Comparison of ENCODE assay signal across 1 cellular context in genomic region chr16:67561824-67562525, GRCh38.
TF ChIP-seq lines count a peak whose summit lies in the region.

No MANE protein-coding gene starts in this region.

TF ChIP-seq in HepG2, 621 proteins besides CTCF, POLR2A, EP300 and RAD21 (continued from another document and continues in another):
- TF ChIP-seq, protein P1, sequence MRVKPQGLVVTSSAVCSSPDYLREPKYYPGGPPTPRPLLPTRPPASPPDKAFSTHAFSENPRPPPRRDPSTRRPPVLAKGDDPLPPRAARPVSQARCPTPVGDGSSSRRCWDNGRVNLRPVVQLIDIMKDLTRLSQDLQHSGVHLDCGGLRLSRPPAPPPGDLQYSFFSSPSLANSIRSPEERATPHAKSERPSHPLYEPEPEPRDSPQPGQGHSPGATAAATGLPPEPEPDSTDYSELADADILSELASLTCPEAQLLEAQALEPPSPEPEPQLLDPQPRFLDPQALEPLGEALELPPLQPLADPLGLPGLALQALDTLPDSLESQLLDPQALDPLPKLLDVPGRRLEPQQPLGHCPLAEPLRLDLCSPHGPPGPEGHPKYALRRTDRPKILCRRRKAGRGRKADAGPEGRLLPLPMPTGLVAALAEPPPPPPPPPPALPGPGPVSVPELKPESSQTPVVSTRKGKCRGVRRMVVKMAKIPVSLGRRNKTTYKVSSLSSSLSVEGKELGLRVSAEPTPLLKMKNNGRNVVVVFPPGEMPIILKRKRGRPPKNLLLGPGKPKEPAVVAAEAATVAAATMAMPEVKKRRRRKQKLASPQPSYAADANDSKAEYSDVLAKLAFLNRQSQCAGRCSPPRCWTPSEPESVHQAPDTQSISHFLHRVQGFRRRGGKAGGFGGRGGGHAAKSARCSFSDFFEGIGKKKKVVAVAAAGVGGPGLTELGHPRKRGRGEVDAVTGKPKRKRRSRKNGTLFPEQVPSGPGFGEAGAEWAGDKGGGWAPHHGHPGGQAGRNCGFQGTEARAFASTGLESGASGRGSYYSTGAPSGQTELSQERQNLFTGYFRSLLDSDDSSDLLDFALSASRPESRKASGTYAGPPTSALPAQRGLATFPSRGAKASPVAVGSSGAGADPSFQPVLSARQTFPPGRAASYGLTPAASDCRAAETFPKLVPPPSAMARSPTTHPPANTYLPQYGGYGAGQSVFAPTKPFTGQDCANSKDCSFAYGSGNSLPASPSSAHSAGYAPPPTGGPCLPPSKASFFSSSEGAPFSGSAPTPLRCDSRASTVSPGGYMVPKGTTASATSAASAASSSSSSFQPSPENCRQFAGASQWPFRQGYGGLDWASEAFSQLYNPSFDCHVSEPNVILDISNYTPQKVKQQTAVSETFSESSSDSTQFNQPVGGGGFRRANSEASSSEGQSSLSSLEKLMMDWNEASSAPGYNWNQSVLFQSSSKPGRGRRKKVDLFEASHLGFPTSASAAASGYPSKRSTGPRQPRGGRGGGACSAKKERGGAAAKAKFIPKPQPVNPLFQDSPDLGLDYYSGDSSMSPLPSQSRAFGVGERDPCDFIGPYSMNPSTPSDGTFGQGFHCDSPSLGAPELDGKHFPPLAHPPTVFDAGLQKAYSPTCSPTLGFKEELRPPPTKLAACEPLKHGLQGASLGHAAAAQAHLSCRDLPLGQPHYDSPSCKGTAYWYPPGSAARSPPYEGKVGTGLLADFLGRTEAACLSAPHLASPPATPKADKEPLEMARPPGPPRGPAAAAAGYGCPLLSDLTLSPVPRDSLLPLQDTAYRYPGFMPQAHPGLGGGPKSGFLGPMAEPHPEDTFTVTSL (CRISPR knock-in tag; IDR thresholded peaks at IDR 0.05; ENCODE audit: borderline replicate concordance) = no peak
- TF ChIP-seq DR1 (CRISPR knock-in tag; IDR thresholded peaks at IDR 0.05) (peak; percentile 88), ZNF749 (CRISPR knock-in tag; IDR thresholded peaks at IDR 0.05; ENCODE audit: borderline replicate concordance) (peak; percentile 62; the same call in 1 of the 2 replicates), EED (CRISPR knock-in tag; IDR thresholded peaks at IDR 0.05) (0 out of 2 replicates have a peak, but pooled peaks have one; percentile 66), EEA1 (CRISPR knock-in tag; IDR thresholded peaks at IDR 0.05; ENCODE audit: borderline replicate concordance) (no peak), E2F2 (CRISPR knock-in tag; IDR thresholded peaks at IDR 0.05; ENCODE audit: borderline replicate concordance) (peak; percentile 66; the same call in 1 of the 2 replicates), BRF2 (CRISPR knock-in tag; IDR thresholded peaks at IDR 0.05) (peak; percentile 97), DBP (CRISPR knock-in tag; IDR thresholded peaks at IDR 0.05; ENCODE audit: not compliant biosample characterization) (no peak), IRX3 (CRISPR knock-in tag; IDR thresholded peaks at IDR 0.05; ENCODE audit: borderline replicate concordance, low read depth) (peak; percentile 84), ZNF784 (CRISPR knock-in tag; IDR thresholded peaks at IDR 0.05; ENCODE audit: borderline replicate concordance) (peak; percentile 38; the same call in 1 of the 2 replicates), ZFX (CRISPR knock-in tag; IDR thresholded peaks at IDR 0.05; ENCODE audit: low read depth) (peak; percentile 93), ZNF552 (CRISPR knock-in tag; IDR thresholded peaks at IDR 0.05; ENCODE audit: borderline replicate concordance) (no peak; the same call in 1 of the 2 replicates), ZNF556 (CRISPR knock-in tag; IDR thresholded peaks at IDR 0.05; ENCODE audit: borderline replicate concordance) (peak; percentile 73; the same call in 1 of the 2 replicates), RFX1 (IDR thresholded peaks at IDR 0.05) (no peak), SKI (IDR thresholded peaks at IDR 0.05; ENCODE audit: partially characterized antibody) (peak; percentile 69), SUZ12 (IDR thresholded peaks at IDR 0.05; ENCODE audit: low read depth, low read length) (peak; percentile 41; the same call in 1 of the 2 replicates), ZFYVE20 (CRISPR knock-in tag; IDR thresholded peaks at IDR 0.05; ENCODE audit: borderline replicate concordance, low read depth) (no peak), STAT6 (CRISPR knock-in tag; IDR thresholded peaks at IDR 0.05; ENCODE audit: borderline replicate concordance) (peak; percentile 46; the same call in 1 of the 2 replicates), YEATS2 (CRISPR knock-in tag; IDR thresholded peaks at IDR 0.05; ENCODE audit: borderline replicate concordance) (peak; percentile 75; the same call in 1 of the 2 replicates), CREM (IDR thresholded peaks at IDR 0.05) (peak; percentile 49; the same call in 1 of the 2 replicates), CREM (CRISPR knock-in tag; IDR thresholded peaks at IDR 0.05) (no peak), CBFB (CRISPR knock-in tag; IDR thresholded peaks at IDR 0.05) (peak; percentile 55; the same call in 1 of the 2 replicates), REST (IDR thresholded peaks at IDR 0.05; ENCODE audit: borderline replicate concordance in 1 of 2, low read depth in 1 of 2, low read length in 2 of 2) (0 out of 4 replicates have a peak, but pooled peaks of 1 of the 2 experiments have one; percentile 42), ZNF30 (CRISPR knock-in tag; IDR thresholded peaks at IDR 0.05) (no peak), ZNF703 (CRISPR knock-in tag; IDR thresholded peaks at IDR 0.05; ENCODE audit: borderline replicate concordance) (0 out of 2 replicates have a peak, but pooled peaks have one; percentile 33)
- TF ChIP-seq, protein P2, sequence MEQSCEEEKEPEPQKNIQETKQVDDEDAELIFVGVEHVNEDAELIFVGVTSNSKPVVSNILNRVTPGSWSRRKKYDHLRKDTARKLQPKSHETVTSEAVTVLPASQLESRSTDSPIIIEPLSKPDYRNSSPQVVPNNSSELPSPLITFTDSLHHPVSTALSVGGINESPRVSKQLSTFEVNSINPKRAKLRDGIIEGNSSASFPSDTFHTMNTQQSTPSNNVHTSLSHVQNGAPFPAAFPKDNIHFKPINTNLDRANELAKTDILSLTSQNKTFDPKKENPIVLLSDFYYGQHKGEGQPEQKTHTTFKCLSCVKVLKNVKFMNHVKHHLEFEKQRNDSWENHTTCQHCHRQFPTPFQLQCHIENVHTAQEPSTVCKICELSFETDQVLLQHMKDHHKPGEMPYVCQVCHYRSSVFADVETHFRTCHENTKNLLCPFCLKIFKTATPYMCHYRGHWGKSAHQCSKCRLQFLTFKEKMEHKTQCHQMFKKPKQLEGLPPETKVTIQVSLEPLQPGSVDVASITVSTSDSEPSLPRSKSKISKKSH (CRISPR knock-in tag; IDR thresholded peaks at IDR 0.05; ENCODE audit: borderline replicate concordance) = peak; percentile 98
- TF ChIP-seq, protein P3, sequence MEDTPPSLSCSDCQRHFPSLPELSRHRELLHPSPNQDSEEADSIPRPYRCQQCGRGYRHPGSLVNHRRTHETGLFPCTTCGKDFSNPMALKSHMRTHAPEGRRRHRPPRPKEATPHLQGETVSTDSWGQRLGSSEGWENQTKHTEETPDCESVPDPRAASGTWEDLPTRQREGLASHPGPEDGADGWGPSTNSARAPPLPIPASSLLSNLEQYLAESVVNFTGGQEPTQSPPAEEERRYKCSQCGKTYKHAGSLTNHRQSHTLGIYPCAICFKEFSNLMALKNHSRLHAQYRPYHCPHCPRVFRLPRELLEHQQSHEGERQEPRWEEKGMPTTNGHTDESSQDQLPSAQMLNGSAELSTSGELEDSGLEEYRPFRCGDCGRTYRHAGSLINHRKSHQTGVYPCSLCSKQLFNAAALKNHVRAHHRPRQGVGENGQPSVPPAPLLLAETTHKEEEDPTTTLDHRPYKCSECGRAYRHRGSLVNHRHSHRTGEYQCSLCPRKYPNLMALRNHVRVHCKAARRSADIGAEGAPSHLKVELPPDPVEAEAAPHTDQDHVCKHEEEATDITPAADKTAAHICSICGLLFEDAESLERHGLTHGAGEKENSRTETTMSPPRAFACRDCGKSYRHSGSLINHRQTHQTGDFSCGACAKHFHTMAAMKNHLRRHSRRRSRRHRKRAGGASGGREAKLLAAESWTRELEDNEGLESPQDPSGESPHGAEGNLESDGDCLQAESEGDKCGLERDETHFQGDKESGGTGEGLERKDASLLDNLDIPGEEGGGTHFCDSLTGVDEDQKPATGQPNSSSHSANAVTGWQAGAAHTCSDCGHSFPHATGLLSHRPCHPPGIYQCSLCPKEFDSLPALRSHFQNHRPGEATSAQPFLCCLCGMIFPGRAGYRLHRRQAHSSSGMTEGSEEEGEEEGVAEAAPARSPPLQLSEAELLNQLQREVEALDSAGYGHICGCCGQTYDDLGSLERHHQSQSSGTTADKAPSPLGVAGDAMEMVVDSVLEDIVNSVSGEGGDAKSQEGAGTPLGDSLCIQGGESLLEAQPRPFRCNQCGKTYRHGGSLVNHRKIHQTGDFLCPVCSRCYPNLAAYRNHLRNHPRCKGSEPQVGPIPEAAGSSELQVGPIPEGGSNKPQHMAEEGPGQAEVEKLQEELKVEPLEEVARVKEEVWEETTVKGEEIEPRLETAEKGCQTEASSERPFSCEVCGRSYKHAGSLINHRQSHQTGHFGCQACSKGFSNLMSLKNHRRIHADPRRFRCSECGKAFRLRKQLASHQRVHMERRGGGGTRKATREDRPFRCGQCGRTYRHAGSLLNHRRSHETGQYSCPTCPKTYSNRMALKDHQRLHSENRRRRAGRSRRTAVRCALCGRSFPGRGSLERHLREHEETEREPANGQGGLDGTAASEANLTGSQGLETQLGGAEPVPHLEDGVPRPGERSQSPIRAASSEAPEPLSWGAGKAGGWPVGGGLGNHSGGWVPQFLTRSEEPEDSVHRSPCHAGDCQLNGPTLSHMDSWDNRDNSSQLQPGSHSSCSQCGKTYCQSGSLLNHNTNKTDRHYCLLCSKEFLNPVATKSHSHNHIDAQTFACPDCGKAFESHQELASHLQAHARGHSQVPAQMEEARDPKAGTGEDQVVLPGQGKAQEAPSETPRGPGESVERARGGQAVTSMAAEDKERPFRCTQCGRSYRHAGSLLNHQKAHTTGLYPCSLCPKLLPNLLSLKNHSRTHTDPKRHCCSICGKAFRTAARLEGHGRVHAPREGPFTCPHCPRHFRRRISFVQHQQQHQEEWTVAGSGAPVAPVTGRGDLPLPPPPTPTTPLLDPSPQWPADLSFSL (CRISPR knock-in tag; IDR thresholded peaks at IDR 0.05) = no peak; the same call in 1 of the 2 replicates
